In the genomic region with DNA sequence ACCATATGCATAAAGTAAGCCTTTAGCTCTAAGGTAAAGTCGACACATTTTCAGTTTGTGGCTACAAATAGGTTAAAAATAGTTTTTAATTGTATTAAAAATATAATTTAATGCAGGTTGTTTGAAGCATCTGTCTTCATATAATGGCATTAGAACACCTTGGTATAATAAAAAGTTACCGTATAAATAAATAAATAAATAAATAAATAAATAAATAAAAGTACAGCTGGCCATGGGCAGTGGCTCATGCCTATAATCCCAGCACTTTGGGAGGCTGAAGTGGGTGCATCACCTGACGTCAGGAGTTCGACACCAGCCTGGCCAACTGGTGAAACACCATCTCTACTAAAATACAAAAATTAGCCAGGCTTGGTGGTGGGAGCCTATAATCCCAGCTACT, we compare ENCODE assay signal across 11 cellular contexts.
"Had no signal": no experiment of that assay in that cellular context is flagged by ENCODE, and none has a peak within 500 bp of the region (broad histone marks: within the 10 kb centered on the region; RNA-seq: fewer than 3 reads in every experiment).

No MANE protein-coding gene starts in this region.

- DNase-seq: GM23248, GOT3, H7, H9, HCEC 1CT, HFFc6 had no signal

- H3K9me3 ChIP-seq: HAP-1 had no signal

- H3K4me3 ChIP-seq: GM23248, GM23338, HAP-1 had no signal

- H3K4me2 ChIP-seq: GM23338 had no signal

- FAIRE-seq: H1, H54 had no signal

- ATAC-seq: GM23338, HCT116 had no signal

- H3K27ac ChIP-seq: GM23248 had no signal
